10 cellular contexts compared by ENCODE assay signal in the genomic region with DNA sequence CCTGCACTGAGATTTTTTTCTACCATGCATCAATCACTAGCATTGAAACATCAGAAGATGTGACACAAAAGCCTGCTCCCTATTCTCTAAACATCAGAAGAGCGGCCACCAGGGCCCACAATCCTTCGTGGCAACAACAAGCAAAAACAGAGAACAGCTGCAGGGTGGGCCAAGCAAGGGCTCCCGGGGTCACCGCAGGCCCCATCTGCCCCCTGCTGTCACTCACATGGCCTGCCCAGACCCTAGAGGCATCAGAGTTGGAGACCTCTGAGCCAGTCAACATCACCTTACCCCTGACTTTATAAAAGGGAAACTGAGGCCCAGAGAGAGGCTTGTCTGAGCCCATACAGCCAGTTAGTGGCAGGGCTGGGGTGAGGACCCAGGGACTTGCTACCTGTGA. TPM values are rescaled to one million over a fixed set of nuclear protein-coding genes. Genes with fewer than 3 reads are reported as not detected.
A peak's percentile ranks its signal among the peaks of the same experiment; 100 is the strongest.
DNase-seq lines count a peak whose midpoint lies in the region; ATAC-seq, FAIRE-seq and TF ChIP-seq lines count a peak whose summit lies in the region.
"Had no signal": no experiment of that assay in that cellular context is flagged by ENCODE, and none has a peak within 500 bp of the region (broad histone marks: within the 10 kb centered on the region; RNA-seq: fewer than 3 reads in every experiment).

No MANE protein-coding gene starts in this region.

- no peak for FAIRE-seq in GM12891 (lab: Jason Lieb, UNC)

- H3K9me2 ChIP-seq in DOHH2 (replicated peaks; ENCODE audit: control insufficient read depth, low read length): no peaks in the 10 kb centered on the region

- H3K36me3 ChIP-seq in DOHH2 (ENCODE audit: control insufficient read depth, low read length) (peaks cover 52% of the 10 kb centered on the region), mammary epithelial cell (ENCODE audit: insufficient read depth, low read length) (no peaks in the 10 kb centered on the region), psoas muscle (ENCODE audit: insufficient read depth in 1 of 2, low read depth in 1 of 2) (no peaks in the 10 kb centered on the region)

- intact Hi-C loops in mammary epithelial cell (cut with micrococcal nuclease) (no loop called here), psoas muscle (cut with DNase I) (no loop called here)

- no peak for TF ChIP-seq POLR2A in GM12891 (IDR thresholded peaks at IDR 0.05; ENCODE audit: low read depth, low read length)

- H3K79me2 ChIP-seq in DOHH2 (ENCODE audit: control insufficient read depth, low read length) (peaks cover 79% of the 10 kb centered on the region), mammary epithelial cell (ENCODE audit: insufficient read depth, low read length) (no peaks in the 10 kb centered on the region)

- H2AFZ ChIP-seq in mammary epithelial cell (ENCODE audit: low read depth, low read length): no peak overlapping the region

- no peak overlapping the region for H3K9ac ChIP-seq in mammary epithelial cell (ENCODE audit: insufficient read depth, low read length)

- TF ChIP-seq CTCF in DOHH2 (IDR thresholded peaks at IDR 0.05; ENCODE audit: low read depth, low read length, poor library complexity, severe bottlenecking): peak; percentile 40
- TF ChIP-seq CTCF in HL-60 (IDR thresholded peaks at IDR 0.05; ENCODE audit: insufficient read depth, low read length): no peak
- no peak for TF ChIP-seq CTCF in mammary epithelial cell (conservative IDR thresholded peaks at IDR 0.05 in 1 of 2, IDR thresholded peaks at IDR 0.05 in 1 of 2; ENCODE audit: extremely low read depth in 1 of 2, insufficient read depth in 1 of 2, low read depth in 1 of 2, low read length in 2 of 2)
- TF ChIP-seq CTCF in psoas muscle (IDR thresholded peaks at IDR 0.05): no peak

- WGBS in mammary epithelial cell (ENCODE audit: low coverage, missing lambda C conversion rate): 100% methylated on average over 4 of the region's 4 CpGs
- 61 to 72% (median 62%) methylated on average over 4 of the region's 4 CpGs for WGBS in psoas muscle, 3 donors

- H3K4me1 ChIP-seq in DOHH2 (ENCODE audit: control insufficient read depth, low read length) (peaks cover 84% of the 10 kb centered on the region), mammary epithelial cell (ENCODE audit: insufficient read depth, low read length) (peaks cover 24% of the 10 kb centered on the region), psoas muscle (peaks cover 11% of the 10 kb centered on the region)

- H3K9me3 ChIP-seq in DOHH2 (ENCODE audit: control insufficient read depth, insufficient read depth, low read length) (no peaks in the 10 kb centered on the region), mammary epithelial cell (replicated peaks; ENCODE audit: insufficient read depth, low read length) (no peaks in the 10 kb centered on the region), psoas muscle (no peaks in the 10 kb centered on the region)

- no peak for ATAC-seq in psoas muscle
- no peak for ATAC-seq in HG03460 (IDR thresholded peaks at IDR 0.05; ENCODE audit: unreplicated experiment)
- no peak for ATAC-seq in HG02763 (IDR thresholded peaks at IDR 0.05; ENCODE audit: unreplicated experiment)
- no peak for ATAC-seq in GM21717 (IDR thresholded peaks at IDR 0.05; ENCODE audit: unreplicated experiment)

- DNase-seq in HL-60 (ENCODE audit: low read depth in 1 of 2, low spot score in 1 of 2) (no peak), mammary epithelial cell (no peak), psoas muscle (no peak), GM12891 (ENCODE audit: insufficient read length, low spot score) (no peak)

- in situ Hi-C loops in mammary epithelial cell (cut with MboI; ENCODE audit: low sequenced_read_pairs in 2 of 2): no loop called here

- H3K4me2 ChIP-seq in DOHH2 (ENCODE audit: low read length) (peak overlapping the region; percentile 94), mammary epithelial cell (ENCODE audit: insufficient read depth, low read depth, low read length) (peak overlapping the region; percentile 32)

- BruUV-seq in mammary epithelial cell (replicated peaks; lab: Mats Ljungman, UMichigan): no TSS peak

- H3K4me3 ChIP-seq in DOHH2 (ENCODE audit: low read length): peak overlapping the region; percentile 95
- H3K4me3 ChIP-seq in HL-60 (replicated peaks; ENCODE audit: insufficient read depth, low read length): peak overlapping the region; percentile 69
- no peak overlapping the region for H3K4me3 ChIP-seq in mammary epithelial cell (replicated peaks in 1 of 3; ENCODE audit: insufficient read depth in 1 of 3, low read depth in 2 of 3, low read length in 3 of 3)
- peak overlapping the region; percentile 2 for H3K4me3 ChIP-seq in psoas muscle

- H3F3A ChIP-seq in DOHH2 (ENCODE audit: control insufficient read depth, insufficient read depth): peaks cover 70% of the 10 kb centered on the region

- dilution Hi-C loops in mammary epithelial cell (cut with HindIII; ENCODE audit: low sequenced_read_pairs): no loop called here

- no peaks in the 10 kb centered on the region for H4K20me1 ChIP-seq in DOHH2 (ENCODE audit: control insufficient read depth, insufficient read depth, low read depth, low read length)
- no peaks in the 10 kb centered on the region for H4K20me1 ChIP-seq in mammary epithelial cell (ENCODE audit: insufficient read depth, low read length)

- H3K27me3 ChIP-seq in DOHH2 (ENCODE audit: control insufficient read depth, low read length): no peaks in the 10 kb centered on the region
- no peaks in the 10 kb centered on the region for H3K27me3 ChIP-seq in HL-60 (ENCODE audit: insufficient read depth, poor library complexity, severe bottlenecking)
- no peaks in the 10 kb centered on the region for H3K27me3 ChIP-seq in mammary epithelial cell (ENCODE audit: insufficient read depth, low read length)
- no peaks in the 10 kb centered on the region for H3K27me3 ChIP-seq in psoas muscle (ENCODE audit: insufficient read depth in 3 of 3, low read length in 2 of 3)

- H3K27ac ChIP-seq in DOHH2 (ENCODE audit: low read depth, low read length): peak overlapping the region; percentile 99
- H3K27ac ChIP-seq in HL-60 (replicated peaks): peak overlapping the region; percentile 96
- H3K27ac ChIP-seq in mammary epithelial cell (ENCODE audit: insufficient read depth, low read depth, low read length): no peak overlapping the region
- no peak overlapping the region for H3K27ac ChIP-seq in psoas muscle

- CTCF ChIA-PET in mammary epithelial cell (lab: Charles Lee; ENCODE audit: low non-redundant PET): no interaction called here

TF ChIP-seq in GM12891, 5 proteins besides CTCF, POLR2A, EP300 and RAD21:
- TF ChIP-seq TAF1 (IDR thresholded peaks at IDR 0.05; ENCODE audit: low read depth, low read length) (no peak), POU2F2 (IDR thresholded peaks at IDR 0.05; ENCODE audit: low read depth, low read length) (no peak), POLR2AphosphoS5 (IDR thresholded peaks at IDR 0.05; ENCODE audit: low read depth, low read length) (no peak), SPI1 (IDR thresholded peaks at IDR 0.05; ENCODE audit: low read depth, low read length) (no peak), PAX5 (IDR thresholded peaks at IDR 0.05; ENCODE audit: insufficient read depth, low read length, severe bottlenecking) (no peak)

RNA-seq across cellular contexts. Expression of a gene that starts 1.8 kb away (rescaled TPM):
- total RNA-seq in mammary epithelial cell (1 to 10 TPM in 1 of 2 donors, not detected in 1; 1.7 TPM), psoas muscle (10 to 100 TPM in 3 of 4 donors, 1 to 10 TPM in 1; 8.2 to 14.4 (median 13.7) TPM)
- polyA plus RNA-seq in mammary epithelial cell (1.8 TPM), psoas muscle (10 to 100 TPM in 1 of 3 donors, 1 to 10 TPM in 2; 3.0 to 14.5 (median 4.3) TPM)
- polyA minus RNA-seq in mammary epithelial cell: 0.62 TPM
- polyA plus RNA-seq in GM12891 (2012; ENCODE audit: low read depth, missing spikeins): 479 TPM

RNA-seq across cellular contexts. Expression of a gene that starts 32.4 kb away (rescaled TPM):
- total RNA-seq in mammary epithelial cell: not detected
- polyA plus RNA-seq in mammary epithelial cell: 0.05 TPM
- polyA minus RNA-seq in mammary epithelial cell: not detected
- total RNA-seq in psoas muscle: not detected
- under 1 TPM; 0.03 to 0.07 (median 0.04) TPM for polyA plus RNA-seq in psoas muscle
- polyA plus RNA-seq in GM12891 (2012; ENCODE audit: low read depth, missing spikeins): 0.65 TPM
- total RNA-seq: HT1080, Right ventricle myocardium inferior had no signal

Comparison
In these comparisons a context has a peak if more than half of its experiments do, and no peak if none do; other contexts are left out.
1. H3K27ac ChIP-seq: peak in DOHH2 (single experiment) and HL-60 (single experiment); none in mammary epithelial cell (single experiment) and psoas muscle (single experiment).
2. H3K4me3 ChIP-seq: peak in DOHH2 (single experiment), HL-60 (single experiment) and psoas muscle (single experiment); none in mammary epithelial cell (0 of 3).